ENCODE assay signal across 8 cellular contexts in the genomic region with DNA sequence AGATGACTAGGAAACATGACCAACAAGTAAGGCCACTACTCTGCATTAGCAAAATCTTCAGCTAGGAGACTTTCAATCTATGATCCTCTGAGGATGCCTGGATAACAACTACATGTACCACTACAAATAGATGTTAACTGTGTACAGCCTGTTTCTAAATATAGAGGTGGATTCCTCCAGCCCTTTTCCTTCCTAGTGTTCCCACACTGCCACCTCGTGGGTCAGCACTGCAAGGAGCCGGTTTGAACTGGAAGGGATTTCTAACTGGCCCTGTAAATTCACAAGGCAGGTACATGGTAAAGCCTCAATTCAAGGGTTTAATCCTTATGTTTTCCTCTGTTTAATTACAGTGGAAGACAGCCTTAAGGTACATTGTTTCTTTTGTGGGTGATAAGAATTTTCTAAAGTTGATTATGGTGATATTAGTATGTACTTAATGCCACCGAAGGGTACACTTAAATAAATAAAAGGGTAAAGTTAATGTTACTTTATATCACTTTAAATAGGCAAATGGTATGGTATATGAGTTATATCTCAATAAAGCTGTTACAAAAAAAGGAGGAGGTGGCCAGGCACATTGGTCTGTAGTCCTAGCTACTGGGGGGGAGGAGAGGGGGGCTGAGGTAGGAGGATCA. TPM values are rescaled to one million over a fixed set of nuclear protein-coding genes. Genes with fewer than 3 reads are reported as not detected.
DNase-seq lines count a peak whose midpoint lies in the region; ATAC-seq, FAIRE-seq and TF ChIP-seq lines count a peak whose summit lies in the region.

No MANE protein-coding gene starts in this region.

- H3K4me3 ChIP-seq in BE2C (ENCODE audit: low read depth, low read length) (no peak overlapping the region), endocrine pancreas (ENCODE audit: control insufficient read depth, insufficient read depth, low read length) (peak overlapping the region; percentile 50)

- no peaks in the 10 kb centered on the region for H3K9me3 ChIP-seq in BE2C
- no peaks in the 10 kb centered on the region for H3K9me3 ChIP-seq in endocrine pancreas (ENCODE audit: control insufficient read depth, low read length)

- TF ChIP-seq CTCF in BE2C (IDR thresholded peaks at IDR 0.05; ENCODE audit: low read depth, low read length) = peak; percentile 96

- peak; percentile 92 for FAIRE-seq in TTC549 (lab: Jason Lieb, UNC)

- no peak overlapping the region for H3K27ac ChIP-seq in substantia nigra (ENCODE audit: low read depth, low read length, poor library complexity, severe bottlenecking)

- ATAC-seq in GM21390 (IDR thresholded peaks at IDR 0.05; ENCODE audit: unreplicated experiment) (peak; percentile 61), GM18858 (IDR thresholded peaks at IDR 0.05; ENCODE audit: unreplicated experiment) (no peak)

- DNase-seq in BE2C = peak; percentile 81
- peak; percentile 3 to 54 for DNase-seq in NCI-H1930 (lab: John Stamatoyannopoulos, UW)
- peak; percentile 86 for DNase-seq in medulla oblongata (ENCODE audit: extremely low spot score)
- DNase-seq in substantia nigra (lab: John Stamatoyannopoulos, UW) = peak in 34 of 49 donors; percentile 5 to 71 (median 37)

- no peaks in the 10 kb centered on the region for H3K27me3 ChIP-seq in BE2C
- no peaks in the 10 kb centered on the region for H3K27me3 ChIP-seq in endocrine pancreas (ENCODE audit: control insufficient read depth, insufficient read depth, low read length)

- H3K4me1 ChIP-seq in BE2C (peaks cover 10% of the 10 kb centered on the region), endocrine pancreas (ENCODE audit: control insufficient read depth, insufficient read depth, low read length) (no peaks in the 10 kb centered on the region)

- no peak overlapping the region for H3K9ac ChIP-seq in endocrine pancreas (ENCODE audit: control insufficient read depth, insufficient read depth, low read length)

- H3K36me3 ChIP-seq in BE2C = no peaks in the 10 kb centered on the region
- no peaks in the 10 kb centered on the region for H3K36me3 ChIP-seq in endocrine pancreas (ENCODE audit: control insufficient read depth, insufficient read depth, low read length)

RNA-seq across cellular contexts. Expression of a gene that starts 14.4 kb away (rescaled TPM):
- 149 TPM for polyA plus RNA-seq in BE2C (2012; ENCODE audit: insufficient read depth, insufficient read length, low read depth)

Comparison
In these comparisons a context has a peak if more than half of its experiments do, and no peak if none do; other contexts are left out.
1. DNase-seq: peak in every context shown above with its lines; median percentile 86 in medulla oblongata; 81 in BE2C; 37 in substantia nigra; 28 in NCI-H1930.